ENCODE assay signal across 4 cellular contexts in genomic region chr6:41789390-41789724, GRCh38.
TF ChIP-seq lines count a peak whose summit lies in the region.

No MANE protein-coding gene starts in this region.

TF ChIP-seq in SK-N-SH, 30 proteins besides CTCF, POLR2A, EP300 and RAD21:
- TF ChIP-seq CHD2 (IDR thresholded peaks at IDR 0.05; ENCODE audit: low read length, partially characterized antibody) (no peak), SIN3A (IDR thresholded peaks at IDR 0.05; ENCODE audit: borderline replicate concordance, low read depth, low read length) (no peak), MEF2A (IDR thresholded peaks at IDR 0.05; ENCODE audit: borderline replicate concordance, low read depth) (no peak), JUND (IDR thresholded peaks at IDR 0.05) (no peak), GATA2 (CRISPR knock-in tag; IDR thresholded peaks at IDR 0.05) (no peak), IRF3 (IDR thresholded peaks at IDR 0.05; ENCODE audit: low read depth, low read length) (no peak), PBX3 (IDR thresholded peaks at IDR 0.05) (no peak), RFX5 (IDR thresholded peaks at IDR 0.05; ENCODE audit: low read length) (no peak), FOXJ3 (CRISPR knock-in tag; IDR thresholded peaks at IDR 0.05) (no peak), GABPA (IDR thresholded peaks at IDR 0.05; ENCODE audit: low read depth) (no peak)

TF ChIP-seq in SK-N-SH treated with all-trans-retinoic acid at 6 μM for 48 hours, 23 proteins besides CTCF, POLR2A, EP300 and RAD21:
- TF ChIP-seq TOX (CRISPR knock-in tag; IDR thresholded peaks at IDR 0.05; ENCODE audit: borderline replicate concordance) (no peak), GLIS3 (CRISPR knock-in tag; IDR thresholded peaks at IDR 0.05) (no peak), POU6F1 (CRISPR knock-in tag; IDR thresholded peaks at IDR 0.05; ENCODE audit: borderline replicate concordance, low read depth) (no peak), ZC3H10 (CRISPR knock-in tag; IDR thresholded peaks at IDR 0.05) (no peak), ZNF70 (CRISPR knock-in tag; IDR thresholded peaks at IDR 0.05) (no peak), ESRRG (CRISPR knock-in tag; IDR thresholded peaks at IDR 0.05) (no peak), BACH2 (CRISPR knock-in tag; IDR thresholded peaks at IDR 0.05; ENCODE audit: borderline replicate concordance) (no peak), ZFP3 (CRISPR knock-in tag; IDR thresholded peaks at IDR 0.05) (no peak), OSR1 (CRISPR knock-in tag; IDR thresholded peaks at IDR 0.05) (no peak), ARNTL (CRISPR knock-in tag; IDR thresholded peaks at IDR 0.05; ENCODE audit: borderline replicate concordance, low read depth) (no peak), ZNF8 (CRISPR knock-in tag; IDR thresholded peaks at IDR 0.05) (no peak), SNAI2 (CRISPR knock-in tag; IDR thresholded peaks at IDR 0.05) (no peak), CREB5 (CRISPR knock-in tag; IDR thresholded peaks at IDR 0.05; ENCODE audit: low read depth) (no peak), ZFP30 (CRISPR knock-in tag; IDR thresholded peaks at IDR 0.05) (no peak), CSRNP3 (CRISPR knock-in tag; IDR thresholded peaks at IDR 0.05) (no peak)

TF ChIP-seq in GM23338, 12 proteins besides CTCF, POLR2A, EP300 and RAD21 (continues in another document):
- TF ChIP-seq NANOG (IDR thresholded peaks at IDR 0.05; ENCODE audit: borderline replicate concordance) = no peak
- no peak for TF ChIP-seq EZH2phosphoT487 (IDR thresholded peaks at IDR 0.05; ENCODE audit: unreplicated experiment)
- TF ChIP-seq ZNF462 (CRISPR knock-in tag; IDR thresholded peaks at IDR 0.05) = no peak
- no peak for TF ChIP-seq JUNB (IDR thresholded peaks at IDR 0.05; ENCODE audit: unreplicated experiment)
- TF ChIP-seq ZNF331 (CRISPR knock-in tag; IDR thresholded peaks at IDR 0.05; ENCODE audit: low read depth) = no peak
- no peak for TF ChIP-seq EZH2 (IDR thresholded peaks at IDR 0.05; ENCODE audit: low read depth, unreplicated experiment)
- no peak for TF ChIP-seq CREB1 (CRISPR knock-in tag; IDR thresholded peaks at IDR 0.05; ENCODE audit: low read depth)
- TF ChIP-seq ETS1 (IDR thresholded peaks at IDR 0.05) = no peak

TF ChIP-seq in HEK293T, 16 proteins besides CTCF, POLR2A, EP300 and RAD21:
- TF ChIP-seq ELF4 (IDR thresholded peaks at IDR 0.05) (no peak), BHLHE40 (IDR thresholded peaks at IDR 0.05; ENCODE audit: borderline replicate concordance) (no peak), FOXA1 (IDR thresholded peaks at IDR 0.05) (no peak), HDGF (IDR thresholded peaks at IDR 0.05; ENCODE audit: borderline replicate concordance) (no peak), L3MBTL2 (conservative IDR thresholded peaks at IDR 0.05) (no peak), FOXM1 (IDR thresholded peaks at IDR 0.05; ENCODE audit: borderline replicate concordance) (no peak)
